Comparison of ENCODE assay signal across 1 cellular context in the genomic region with DNA sequence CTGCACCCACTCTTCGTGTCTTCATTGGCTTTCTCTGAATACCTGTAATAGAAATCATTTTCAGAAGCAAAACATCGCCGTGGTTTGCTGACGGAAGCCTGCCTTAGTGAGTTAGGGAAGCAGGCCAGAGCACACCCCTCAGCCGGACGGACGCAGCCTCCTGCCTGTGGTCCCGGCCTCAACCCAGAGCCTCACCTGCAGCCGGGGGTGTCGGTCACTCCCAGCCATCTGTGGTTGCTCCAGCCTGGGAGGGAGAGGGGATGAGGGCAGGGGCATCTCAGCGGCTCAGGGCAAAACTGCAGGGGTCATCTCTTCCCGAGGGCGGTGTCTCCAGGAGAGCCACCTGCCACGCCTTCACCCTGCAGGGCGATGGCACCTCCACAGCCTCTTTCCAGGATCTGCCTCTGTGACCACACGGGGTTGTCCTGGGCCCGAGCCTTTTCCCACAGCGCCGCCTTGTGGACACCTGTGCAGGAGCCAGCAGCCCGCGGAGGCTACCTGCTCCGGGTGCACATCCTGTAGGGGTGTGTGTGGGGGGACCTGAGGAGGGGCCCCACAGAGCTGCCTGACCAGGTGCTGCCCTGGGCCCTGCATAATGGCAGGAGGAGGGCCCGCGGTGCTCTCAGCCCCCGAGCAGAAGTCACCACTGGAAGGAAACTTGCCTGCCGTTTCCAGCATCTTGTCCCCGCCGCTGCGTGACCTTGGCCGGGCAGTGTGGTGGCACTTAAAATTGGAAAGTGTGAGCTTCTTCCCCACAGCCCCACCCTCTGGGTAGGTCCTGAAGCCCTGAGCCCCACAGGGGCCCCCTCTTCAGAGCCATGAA.
TF ChIP-seq lines count a peak whose summit lies in the region.

No MANE protein-coding gene starts in this region.

TF ChIP-seq in HepG2, 621 proteins besides CTCF, POLR2A, EP300 and RAD21 (continued from another document and continues in another):
- TF ChIP-seq, protein P1, sequence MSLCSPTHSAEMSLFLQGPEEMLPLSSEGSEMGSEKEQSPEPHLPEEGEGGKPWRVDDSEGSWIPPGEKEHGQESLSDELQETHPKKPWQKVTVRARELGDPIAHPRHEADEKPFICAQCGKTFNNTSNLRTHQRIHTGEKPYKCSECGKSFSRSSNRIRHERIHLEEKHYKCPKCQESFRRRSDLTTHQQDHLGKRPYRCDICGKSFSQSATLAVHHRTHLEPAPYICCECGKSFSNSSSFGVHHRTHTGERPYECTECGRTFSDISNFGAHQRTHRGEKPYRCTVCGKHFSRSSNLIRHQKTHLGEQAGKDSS (CRISPR knock-in tag; IDR thresholded peaks at IDR 0.05; ENCODE audit: borderline replicate concordance, low read depth): no peak
- TF ChIP-seq DNMT1 (CRISPR knock-in tag; IDR thresholded peaks at IDR 0.05) (no peak), HOXA5 (CRISPR knock-in tag; IDR thresholded peaks at IDR 0.05) (no peak), ZNF12 (CRISPR knock-in tag; IDR thresholded peaks at IDR 0.05) (no peak), FOXA3 (CRISPR knock-in tag; IDR thresholded peaks at IDR 0.05) (0 out of 2 replicates have a peak, but pooled peaks have one; percentile 14), MED13 (CRISPR knock-in tag; IDR thresholded peaks at IDR 0.05) (no peak), ZKSCAN8 (CRISPR knock-in tag; IDR thresholded peaks at IDR 0.05; ENCODE audit: borderline replicate concordance) (no peak), RXRB (CRISPR knock-in tag; IDR thresholded peaks at IDR 0.05; ENCODE audit: borderline replicate concordance) (peak; percentile 60; the same call in 1 of the 2 replicates), MAFF (IDR thresholded peaks at IDR 0.05; ENCODE audit: low read depth, low read length) (no peak), ZNF430 (CRISPR knock-in tag; IDR thresholded peaks at IDR 0.05) (no peak), ZBTB3 (CRISPR knock-in tag; IDR thresholded peaks at IDR 0.05; ENCODE audit: borderline replicate concordance, low read depth) (no peak), GMEB2 (CRISPR knock-in tag; IDR thresholded peaks at IDR 0.05; ENCODE audit: low read depth) (no peak), CREB3 (CRISPR knock-in tag; IDR thresholded peaks at IDR 0.05) (no peak), PHF21A (CRISPR knock-in tag; IDR thresholded peaks at IDR 0.05) (no peak), ZSCAN12 (CRISPR knock-in tag; IDR thresholded peaks at IDR 0.05) (no peak), BORCS8-MEF2B (CRISPR knock-in tag; IDR thresholded peaks at IDR 0.05) (peak; percentile 45; the same call in 1 of the 2 replicates), PRDM10 (CRISPR knock-in tag; IDR thresholded peaks at IDR 0.05; ENCODE audit: low read depth) (no peak), RARA (CRISPR knock-in tag; IDR thresholded peaks at IDR 0.05) (no peak), ZNF639 (CRISPR knock-in tag; conservative IDR thresholded peaks at IDR 0.05) (no peak), SNAI1 (CRISPR knock-in tag; IDR thresholded peaks at IDR 0.05; ENCODE audit: borderline replicate concordance) (no peak), ISL2 (CRISPR knock-in tag; IDR thresholded peaks at IDR 0.05) (no peak), NFIC (IDR thresholded peaks at IDR 0.05; ENCODE audit: low read length) (no peak), ZNF788 (CRISPR knock-in tag; IDR thresholded peaks at IDR 0.05; ENCODE audit: borderline replicate concordance) (no peak), KDM4B (CRISPR knock-in tag; IDR thresholded peaks at IDR 0.05) (peak; percentile 24; the same call in 1 of the 2 replicates), CSRNP1 (CRISPR knock-in tag; IDR thresholded peaks at IDR 0.05) (no peak), SOX13 (IDR thresholded peaks at IDR 0.05) (no peak), SOX13 (CRISPR knock-in tag; conservative IDR thresholded peaks at IDR 0.05 in 1 of 2, IDR thresholded peaks at IDR 0.05 in 1 of 2) (peak in 1 of 2 experiments; percentile 35; a peak in 1 of 4 replicates), ZC3H4 (CRISPR knock-in tag; IDR thresholded peaks at IDR 0.05; ENCODE audit: borderline replicate concordance) (no peak), ZNF878 (CRISPR knock-in tag; IDR thresholded peaks at IDR 0.05) (no peak), RELA (CRISPR knock-in tag; IDR thresholded peaks at IDR 0.05) (0 out of 2 replicates have a peak, but pooled peaks have one; percentile 40), ZBTB38 (CRISPR knock-in tag; IDR thresholded peaks at IDR 0.05) (peak; percentile 47; the same call in 1 of the 2 replicates), ZNF275 (CRISPR knock-in tag; IDR thresholded peaks at IDR 0.05; ENCODE audit: borderline replicate concordance) (no peak), AHR (CRISPR knock-in tag; IDR thresholded peaks at IDR 0.05) (no peak), ZNF703 (CRISPR knock-in tag; IDR thresholded peaks at IDR 0.05; ENCODE audit: borderline replicate concordance) (no peak), ZNF790 (CRISPR knock-in tag; IDR thresholded peaks at IDR 0.05; ENCODE audit: borderline replicate concordance) (no peak)
- TF ChIP-seq, protein P2, sequence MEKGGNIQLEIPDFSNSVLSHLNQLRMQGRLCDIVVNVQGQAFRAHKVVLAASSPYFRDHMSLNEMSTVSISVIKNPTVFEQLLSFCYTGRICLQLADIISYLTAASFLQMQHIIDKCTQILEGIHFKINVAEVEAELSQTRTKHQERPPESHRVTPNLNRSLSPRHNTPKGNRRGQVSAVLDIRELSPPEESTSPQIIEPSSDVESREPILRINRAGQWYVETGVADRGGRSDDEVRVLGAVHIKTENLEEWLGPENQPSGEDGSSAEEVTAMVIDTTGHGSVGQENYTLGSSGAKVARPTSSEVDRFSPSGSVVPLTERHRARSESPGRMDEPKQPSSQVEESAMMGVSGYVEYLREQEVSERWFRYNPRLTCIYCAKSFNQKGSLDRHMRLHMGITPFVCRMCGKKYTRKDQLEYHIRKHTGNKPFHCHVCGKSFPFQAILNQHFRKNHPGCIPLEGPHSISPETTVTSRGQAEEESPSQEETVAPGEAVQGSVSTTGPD (CRISPR knock-in tag; IDR thresholded peaks at IDR 0.05): no peak
- TF ChIP-seq, protein P3, sequence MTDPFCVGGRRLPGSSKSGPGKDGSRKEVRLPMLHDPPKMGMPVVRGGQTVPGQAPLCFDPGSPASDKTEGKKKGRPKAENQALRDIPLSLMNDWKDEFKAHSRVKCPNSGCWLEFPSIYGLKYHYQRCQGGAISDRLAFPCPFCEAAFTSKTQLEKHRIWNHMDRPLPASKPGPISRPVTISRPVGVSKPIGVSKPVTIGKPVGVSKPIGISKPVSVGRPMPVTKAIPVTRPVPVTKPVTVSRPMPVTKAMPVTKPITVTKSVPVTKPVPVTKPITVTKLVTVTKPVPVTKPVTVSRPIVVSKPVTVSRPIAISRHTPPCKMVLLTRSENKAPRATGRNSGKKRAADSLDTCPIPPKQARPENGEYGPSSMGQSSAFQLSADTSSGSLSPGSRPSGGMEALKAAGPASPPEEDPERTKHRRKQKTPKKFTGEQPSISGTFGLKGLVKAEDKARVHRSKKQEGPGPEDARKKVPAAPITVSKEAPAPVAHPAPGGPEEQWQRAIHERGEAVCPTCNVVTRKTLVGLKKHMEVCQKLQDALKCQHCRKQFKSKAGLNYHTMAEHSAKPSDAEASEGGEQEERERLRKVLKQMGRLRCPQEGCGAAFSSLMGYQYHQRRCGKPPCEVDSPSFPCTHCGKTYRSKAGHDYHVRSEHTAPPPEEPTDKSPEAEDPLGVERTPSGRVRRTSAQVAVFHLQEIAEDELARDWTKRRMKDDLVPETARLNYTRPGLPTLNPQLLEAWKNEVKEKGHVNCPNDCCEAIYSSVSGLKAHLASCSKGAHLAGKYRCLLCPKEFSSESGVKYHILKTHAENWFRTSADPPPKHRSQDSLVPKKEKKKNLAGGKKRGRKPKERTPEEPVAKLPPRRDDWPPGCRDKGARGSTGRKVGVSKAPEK (CRISPR knock-in tag; IDR thresholded peaks at IDR 0.05; ENCODE audit: borderline replicate concordance): no peak
- TF ChIP-seq, protein P4, sequence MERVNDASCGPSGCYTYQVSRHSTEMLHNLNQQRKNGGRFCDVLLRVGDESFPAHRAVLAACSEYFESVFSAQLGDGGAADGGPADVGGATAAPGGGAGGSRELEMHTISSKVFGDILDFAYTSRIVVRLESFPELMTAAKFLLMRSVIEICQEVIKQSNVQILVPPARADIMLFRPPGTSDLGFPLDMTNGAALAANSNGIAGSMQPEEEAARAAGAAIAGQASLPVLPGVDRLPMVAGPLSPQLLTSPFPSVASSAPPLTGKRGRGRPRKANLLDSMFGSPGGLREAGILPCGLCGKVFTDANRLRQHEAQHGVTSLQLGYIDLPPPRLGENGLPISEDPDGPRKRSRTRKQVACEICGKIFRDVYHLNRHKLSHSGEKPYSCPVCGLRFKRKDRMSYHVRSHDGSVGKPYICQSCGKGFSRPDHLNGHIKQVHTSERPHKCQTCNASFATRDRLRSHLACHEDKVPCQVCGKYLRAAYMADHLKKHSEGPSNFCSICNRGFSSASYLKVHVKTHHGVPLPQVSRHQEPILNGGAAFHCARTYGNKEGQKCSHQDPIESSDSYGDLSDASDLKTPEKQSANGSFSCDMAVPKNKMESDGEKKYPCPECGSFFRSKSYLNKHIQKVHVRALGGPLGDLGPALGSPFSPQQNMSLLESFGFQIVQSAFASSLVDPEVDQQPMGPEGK (CRISPR knock-in tag; IDR thresholded peaks at IDR 0.05): peak; percentile 61
